In genomic region chr17:45640141-45640850, GRCh38 we compare ENCODE assay signal across 8 cellular contexts.
DNase-seq lines count a peak whose midpoint lies in the region; ATAC-seq and TF ChIP-seq lines count a peak whose summit lies in the region.

No MANE protein-coding gene starts in this region.

- peak; percentile 78 for DNase-seq in GM23248
- peak; percentile 80 for DNase-seq in cerebellum (ENCODE audit: low spot score)
- DNase-seq in right lobe of liver = peak; percentile 71 to 73 (median 72)
- peak; percentile 42 for DNase-seq in stimulated activated CD8-positive, alpha-beta memory T cell treated with anti-CD3 and anti-CD28 coated beads, Interleukin-12 subunit alpha, Interleukin-12 subunit beta, amount 100 ng/mL, for 24 hours (ENCODE audit: extremely low read depth)
- no peak for DNase-seq in nucleus accumbens (lab: John Stamatoyannopoulos, UW)
- DNase-seq in NCI-H1048 (lab: John Stamatoyannopoulos, UW) = no peak

- no peak overlapping the region for H3K4me3 ChIP-seq in GM23248
- no peak overlapping the region for H3K4me3 ChIP-seq in WI38 (ENCODE audit: low read depth, low read length)
- H3K4me3 ChIP-seq in right lobe of liver = no peak overlapping the region

- H3K9me2 ChIP-seq in GM23248 (ENCODE audit: insufficient read depth) = no peaks in the 10 kb centered on the region

- peaks cover 5% of the 10 kb centered on the region; the same call in 1 of the 2 replicates for H3K36me3 ChIP-seq in GM23248 (ENCODE audit: low read depth)
- H3K36me3 ChIP-seq in right lobe of liver = no peaks in the 10 kb centered on the region

- H3F3A ChIP-seq in GM23248 (ENCODE audit: insufficient read depth) = no peaks in the 10 kb centered on the region

- H3K4me1 ChIP-seq in GM23248 (ENCODE audit: insufficient read depth) (peaks cover 7% of the 10 kb centered on the region; the same call in 1 of the 2 replicates), right lobe of liver (no peaks in the 10 kb centered on the region)

- in situ Hi-C loops in GM23248 (cut with MboI) = loop anchor here (5.0 kb wide), 1 partner anchor 192 kb away; no protein-coding TSS in a partner anchor

- TF ChIP-seq CTCF in WI38 (IDR thresholded peaks at IDR 0.05; ENCODE audit: low read depth, low read length) (peak; percentile 98), right lobe of liver (IDR thresholded peaks at IDR 0.05) (peak; percentile 87 to 96 (median 95))

- TF ChIP-seq POLR2A in right lobe of liver (IDR thresholded peaks at IDR 0.05) = no peak

- no peak overlapping the region for H3K9ac ChIP-seq in GM23248

- H3K27me3 ChIP-seq in GM23248 (replicated peaks; ENCODE audit: insufficient read depth) (no peaks in the 10 kb centered on the region), right lobe of liver (no peaks in the 10 kb centered on the region)

- H3K9me3 ChIP-seq in GM23248 (ENCODE audit: low read depth) = no peaks in the 10 kb centered on the region
- no peaks in the 10 kb centered on the region for H3K9me3 ChIP-seq in right lobe of liver

- no peak overlapping the region for H3K27ac ChIP-seq in GM23248
- H3K27ac ChIP-seq in right lobe of liver = no peak overlapping the region

- ATAC-seq in right lobe of liver (peak; percentile 88 to 93 (median 90)), GM18519 (IDR thresholded peaks at IDR 0.05; ENCODE audit: low FRiP score, unreplicated experiment) (no peak)

- no peak overlapping the region for H2AFZ ChIP-seq in GM23248

- 25 to 30% methylated on average over 3 of the region's 3 CpGs for WGBS in GM23248 (ENCODE audit: low coverage in 1 of 2, low lambda C conversion rate in 2 of 2, missing lambda C conversion rate in 2 of 2), 2 experiments
- 0% methylated on average over 3 of the region's 3 CpGs for WGBS in right lobe of liver (ENCODE audit: insufficient coverage, low coverage, low lambda C conversion rate, missing lambda C conversion rate)

- H3K4me2 ChIP-seq in GM23248 (ENCODE audit: unreplicated experiment) = no peak overlapping the region

- no peaks in the 10 kb centered on the region for H3K79me2 ChIP-seq in GM23248 (ENCODE audit: insufficient read depth)

- no peaks in the 10 kb centered on the region for H4K20me1 ChIP-seq in GM23248 (ENCODE audit: insufficient read depth)

- intact Hi-C loops in right lobe of liver (cut with DNase I) = loop anchor here (5.0 kb wide), 2 partner anchors 187 to 192 kb away; no protein-coding TSS in a partner anchor

Comparison
In these comparisons a context has a peak if more than half of its experiments do, and no peak if none do; other contexts are left out.
1. DNase-seq: peak in GM23248 (single experiment), cerebellum (single experiment), right lobe of liver (3 of 3) and stimulated activated CD8-positive, alpha-beta memory T cell treated with anti-CD3 and anti-CD28 coated beads, Interleukin-12 subunit alpha, Interleukin-12 subunit beta, amount 100 ng/mL, for 24 hours (single experiment); none in nucleus accumbens (0 of 56) and NCI-H1048 (single experiment).